In genomic region chr18:42113529-42114191, GRCh38 we compare ENCODE assay signal across 8 cellular contexts.
DNase-seq lines count a peak whose midpoint lies in the region; ATAC-seq, FAIRE-seq and TF ChIP-seq lines count a peak whose summit lies in the region.

No MANE protein-coding gene starts in this region.

- H3K79me2 ChIP-seq in GM23248 (ENCODE audit: insufficient read depth) (no peaks in the 10 kb centered on the region), endothelial cell of umbilical vein (ENCODE audit: control insufficient read depth, insufficient read depth, low read length) (no peaks in the 10 kb centered on the region)

- H3K4me2 ChIP-seq in GM23248 (ENCODE audit: unreplicated experiment) = peak overlapping the region; percentile 48
- no peak overlapping the region for H3K4me2 ChIP-seq in endothelial cell of umbilical vein (ENCODE audit: insufficient read depth, low read length)

- dilution Hi-C loops in endothelial cell of umbilical vein (cut with MboI; ENCODE audit: extremely low pct_ligation_motif_present, low sequenced_read_pairs) = no loop called here

- H2AFZ ChIP-seq in GM23248 (peak overlapping the region; percentile 97), endothelial cell of umbilical vein (ENCODE audit: low read depth, low read length) (peak overlapping the region; percentile 81)

- in situ Hi-C loops in GM23248 (cut with MboI) = loop anchor here (25.0 kb wide), 2 partner anchors 174 to 1149 kb away; no protein-coding TSS in a partner anchor

- ATAC-seq in thoracic aorta (ENCODE audit: insufficient number of reproducible peaks, low FRiP score, low read depth) (peak; percentile 34), GM19467 (IDR thresholded peaks at IDR 0.05; ENCODE audit: unreplicated experiment) (no peak), HG03108 (IDR thresholded peaks at IDR 0.05; ENCODE audit: unreplicated experiment) (no peak)

- no peaks in the 10 kb centered on the region for H3F3A ChIP-seq in GM23248 (ENCODE audit: insufficient read depth)

- CTCF ChIA-PET in endothelial cell of umbilical vein (lab: Charles Lee) = interaction anchor here (0.6 to 6.7 kb wide), 47 partner anchors 10 to 1535 kb away, joined by 3 to 209 read pairs (median 4); partner anchors contain the start of gene SYT4

- H3K36me3 ChIP-seq in GM23248 (ENCODE audit: low read depth) (no peaks in the 10 kb centered on the region), endothelial cell of umbilical vein (ENCODE audit: control insufficient read depth in 2 of 2, extremely low read depth in 1 of 2, insufficient read depth in 2 of 2, low read length in 2 of 2) (no peaks in the 10 kb centered on the region), thoracic aorta (no peaks in the 10 kb centered on the region)

- H3K27ac ChIP-seq in GM23248 (peak overlapping the region; percentile 62), endothelial cell of umbilical vein (ENCODE audit: insufficient read depth, low read depth, low read length) (no peak overlapping the region), thoracic aorta (no peak overlapping the region)

- BruUV-seq in endothelial cell of umbilical vein (replicated peaks; lab: Mats Ljungman, UMichigan) = no TSS peak

- TF ChIP-seq CTCF in endothelial cell of umbilical vein (IDR thresholded peaks at IDR 0.05; ENCODE audit: extremely low read depth in 1 of 2, insufficient read depth in 1 of 2, low read depth in 1 of 2, low read length in 2 of 2) (no peak), thoracic aorta (IDR thresholded peaks at IDR 0.05) (no peak)

- peak overlapping the region; percentile 72 for H3K9ac ChIP-seq in GM23248
- no peak overlapping the region for H3K9ac ChIP-seq in endothelial cell of umbilical vein (replicated peaks; ENCODE audit: extremely low read depth, insufficient read depth, low read length)

- no peak overlapping the region for H3K4me3 ChIP-seq in GM23248
- no peak overlapping the region for H3K4me3 ChIP-seq in endothelial cell of umbilical vein (replicated peaks in 1 of 3; ENCODE audit: insufficient read depth in 1 of 3, low read depth in 1 of 3, low read length in 3 of 3)
- H3K4me3 ChIP-seq in thoracic aorta = no peak overlapping the region

- no peak for TF ChIP-seq POLR2A in endothelial cell of umbilical vein (IDR thresholded peaks at IDR 0.05; ENCODE audit: low read depth, low read length)

- FAIRE-seq in endothelial cell of umbilical vein (lab: Jason Lieb, UNC) = no peak

- POLR2A ChIA-PET in endothelial cell of umbilical vein (lab: Charles Lee) = no interaction called here

- H4K20me1 ChIP-seq in GM23248 (ENCODE audit: insufficient read depth) (no peaks in the 10 kb centered on the region), endothelial cell of umbilical vein (replicated peaks; ENCODE audit: control insufficient read depth, extremely low read depth, insufficient read depth, low read length) (no peaks in the 10 kb centered on the region)

- DNase-seq in ELR (ENCODE audit: low read depth) = peak; percentile 18
- peak; percentile 53 for DNase-seq in GM23248
- peak; percentile 44 for DNase-seq in NCI-H69 (lab: John Stamatoyannopoulos, UW)
- no peak for DNase-seq in endothelial cell of umbilical vein (ENCODE audit: low read depth, low spot score)
- no peak for DNase-seq in thoracic aorta (ENCODE audit: low spot score)
- DNase-seq in activated CD8-positive, alpha-beta memory T cell treated with anti-CD3 and anti-CD28 coated beads for 24 hours = no peak

- WGBS in GM23248 (ENCODE audit: low coverage in 1 of 2, low lambda C conversion rate in 2 of 2, missing lambda C conversion rate in 2 of 2), 2 experiments = 34 to 39% methylated on average over 5 of the region's 5 CpGs

- H3K4me1 ChIP-seq in GM23248 (ENCODE audit: insufficient read depth) = peaks cover 19% of the 10 kb centered on the region
- no peaks in the 10 kb centered on the region for H3K4me1 ChIP-seq in endothelial cell of umbilical vein (ENCODE audit: control insufficient read depth, extremely low read depth, insufficient read depth, low read length)
- H3K4me1 ChIP-seq in thoracic aorta (ENCODE audit: control insufficient read depth in 1 of 2, low read depth in 2 of 2) = peaks cover 5 to 12% of the 10 kb centered on the region in 2 donors

- H3K9me1 ChIP-seq in endothelial cell of umbilical vein (replicated peaks; ENCODE audit: control insufficient read depth, extremely low read depth, insufficient read depth, low read length) = no peaks in the 10 kb centered on the region

- no peaks in the 10 kb centered on the region for H3K9me3 ChIP-seq in GM23248 (ENCODE audit: low read depth)
- no peaks in the 10 kb centered on the region for H3K9me3 ChIP-seq in endothelial cell of umbilical vein (replicated peaks; ENCODE audit: control insufficient read depth, insufficient read depth, low read length)
- H3K9me3 ChIP-seq in thoracic aorta = no peaks in the 10 kb centered on the region

- intact Hi-C loops in endothelial cell of umbilical vein (cut with micrococcal nuclease) = loop anchor here (1.0 to 10.0 kb wide), 6 partner anchors 60 to 1474 kb away; no protein-coding TSS in a partner anchor

- H3K27me3 ChIP-seq in GM23248 (replicated peaks; ENCODE audit: insufficient read depth) = no peaks in the 10 kb centered on the region
- H3K27me3 ChIP-seq in endothelial cell of umbilical vein (ENCODE audit: control insufficient read depth in 2 of 2, insufficient read depth in 2 of 2, low read length in 2 of 2) = peaks cover 0 to 2% of the 10 kb centered on the region in 2 experiments
- H3K27me3 ChIP-seq in thoracic aorta (replicated peaks; ENCODE audit: insufficient read depth) = no peaks in the 10 kb centered on the region

- no peaks in the 10 kb centered on the region for H3K9me2 ChIP-seq in GM23248 (ENCODE audit: insufficient read depth)

TF ChIP-seq in endothelial cell of umbilical vein, 7 proteins besides CTCF, POLR2A, EP300 and RAD21:
- TF ChIP-seq JUN (IDR thresholded peaks at IDR 0.05; ENCODE audit: borderline replicate concordance, insufficient read depth, insufficient read length, low read depth) (no peak), EZH2 (IDR thresholded peaks at IDR 0.05; ENCODE audit: borderline replicate concordance, low read depth, low read length, severe bottlenecking) (no peak), GATA2 (IDR thresholded peaks at IDR 0.05; ENCODE audit: insufficient read depth, insufficient read length, low read depth, low read length) (no peak), MAX (IDR thresholded peaks at IDR 0.05; ENCODE audit: insufficient read depth, insufficient read length) (no peak), MYC (IDR thresholded peaks at IDR 0.05; ENCODE audit: low read depth, low read length) (no peak), FOS (IDR thresholded peaks at IDR 0.05; ENCODE audit: borderline replicate concordance, insufficient read depth, low read length) (no peak), POLR2AphosphoS5 (IDR thresholded peaks at IDR 0.05; ENCODE audit: insufficient read depth, low read depth, low read length) (no peak)
TF ChIP-seq in endothelial cell of umbilical vein: peak in this region for 0.

Comparison
In these comparisons a context has a peak if more than half of its experiments do, and no peak if none do; other contexts are left out.
1. DNase-seq: peak in ELR (single experiment), GM23248 (single experiment) and NCI-H69 (single experiment); none in endothelial cell of umbilical vein (single experiment), thoracic aorta (single experiment) and activated CD8-positive, alpha-beta memory T cell treated with anti-CD3 and anti-CD28 coated beads for 24 hours (single experiment).